Comparison of ENCODE assay signal across 10 cellular contexts in genomic region chr7:137987968-137988367, GRCh38. TPM values are rescaled to one million over a fixed set of nuclear protein-coding genes. Genes with fewer than 3 reads are reported as not detected.
A peak's percentile ranks its signal among the peaks of the same experiment; 100 is the strongest.
DNase-seq lines count a peak whose midpoint lies in the region; ATAC-seq, FAIRE-seq and TF ChIP-seq lines count a peak whose summit lies in the region.
"Had no signal": no experiment of that assay in that cellular context is flagged by ENCODE, and none has a peak within 500 bp of the region (broad histone marks: within the 10 kb centered on the region; RNA-seq: fewer than 3 reads in every experiment).

No MANE protein-coding gene starts in this region.

- RAD21 ChIA-PET in GM12878 (lab: Charles Lee; ENCODE audit: unreplicated experiment), result interaction anchor here (0.7 to 3.6 kb wide), 9 partner anchors 8 to 582 kb away, joined by 3 to 77 read pairs (median 6); partner anchors contain the start of gene CREB3L2

- peak in 1 of 2 experiments; percentile 51; a peak in 2 of 4 replicates for TF ChIP-seq EP300 in GM12878 (IDR thresholded peaks at IDR 0.05; ENCODE audit: borderline replicate concordance in 1 of 2, control insufficient read depth in 1 of 2, low read depth in 2 of 2, low read length in 2 of 2)
- TF ChIP-seq EP300 in tibial nerve (IDR thresholded peaks at IDR 0.05), result no peak

- peak overlapping the region; percentile 99 for H3K4me2 ChIP-seq in GM12878 (ENCODE audit: control insufficient read depth, insufficient read depth)

- no peaks in the 10 kb centered on the region for H3K27me3 Mint-ChIP-seq in activated CD8-positive, alpha-beta T cell treated with anti-CD3 and anti-CD28 coated beads for 36 hours
- H3K27me3 Mint-ChIP-seq in activated CD8-positive, alpha-beta T cell treated with anti-CD3 and anti-CD28 coated beads, Interleukin-2, amount 10 ng/mL, durations not matched to agents 7 days and 5 days (ENCODE audit: low read depth), result no peaks in the 10 kb centered on the region
- no peaks in the 10 kb centered on the region for H3K27me3 Mint-ChIP-seq in immature natural killer cell (ENCODE audit: low read depth in 3 of 3)
- no peaks in the 10 kb centered on the region for H3K27me3 Mint-ChIP-seq in activated T-cell treated with anti-CD3 and anti-CD28 coated beads, Interleukin-2, amount 50 U/mL, for 4 hours (ENCODE audit: low read depth)

- no peak for FAIRE-seq in GM12878 (lab: Jason Lieb, UNC)
- FAIRE-seq: keratinocyte had no signal

- DNase-seq in activated CD8-positive, alpha-beta T cell treated with anti-CD3 and anti-CD28 coated beads for 36 hours, result peak; percentile 17
- DNase-seq in activated CD8-positive, alpha-beta T cell treated with anti-CD3 and anti-CD28 coated beads, Interleukin-2, amount 10 ng/mL, durations not matched to agents 7 days and 5 days, result no peak
- DNase-seq in GM12878 (ENCODE audit: low read depth, low spot score) (peak; percentile 61), tibial nerve (ENCODE audit: low spot score in 2 of 2) (no peak), immature natural killer cell (no peak)
- no peak for DNase-seq in activated T-cell treated with anti-CD3 and anti-CD28 coated beads, Interleukin-2, amount 50 U/mL, for 4 hours

- TF ChIP-seq RAD21 in GM12878 (IDR thresholded peaks at IDR 0.05; ENCODE audit: insufficient read depth, low read depth, low read length), result no peak

- TF ChIP-seq POLR2A in GM12878 (IDR thresholded peaks at IDR 0.05; ENCODE audit: low read depth, low read length) (peak; percentile 47; the same call in 1 of the 2 replicates), tibial nerve (IDR thresholded peaks at IDR 0.05) (no peak)

- H3K9ac ChIP-seq in GM12878 (ENCODE audit: control insufficient read depth, insufficient read depth, low read length), result peak overlapping the region; percentile 53

- H3K27me3 ChIP-seq in GM12878 (replicated peaks in 1 of 2; ENCODE audit: control insufficient read depth in 2 of 2, insufficient read depth in 2 of 2, low read length in 1 of 2) (no peaks in the 10 kb centered on the region), tibial nerve (no peaks in the 10 kb centered on the region)

- peaks cover 96% of the 10 kb centered on the region for H3K79me2 ChIP-seq in GM12878 (ENCODE audit: control insufficient read depth, insufficient read depth, low read length)

- POLR2A ChIA-PET in activated CD8-positive, alpha-beta T cell treated with anti-CD3 and anti-CD28 coated beads for 36 hours (lab: Charles Lee), result no interaction called here
- POLR2A ChIA-PET in activated CD8-positive, alpha-beta T cell treated with anti-CD3 and anti-CD28 coated beads, Interleukin-2, amount 10 ng/mL, durations not matched to agents 7 days and 5 days (lab: Charles Lee), result interaction anchor here (0.8 kb wide), 1 partner anchor 10 kb away, joined by 3 read pairs; no protein-coding TSS in a partner anchor
- POLR2A ChIA-PET in GM12878 (lab: Charles Lee), result interaction anchor here (1.3 to 8.0 kb wide), 2 partner anchors 12 to 13 kb away, joined by 5 to 127 read pairs; partner anchors contain the start of gene CREB3L2

- peaks cover 18% of the 10 kb centered on the region for H3K9me3 ChIP-seq in GM12878 (replicated peaks; ENCODE audit: control insufficient read depth, insufficient read depth, low read length)
- no peaks in the 10 kb centered on the region for H3K9me3 ChIP-seq in tibial nerve

- H3K4me1 Mint-ChIP-seq in activated CD8-positive, alpha-beta T cell treated with anti-CD3 and anti-CD28 coated beads for 36 hours (ENCODE audit: low read depth), result peaks cover 12% of the 10 kb centered on the region
- H3K4me1 Mint-ChIP-seq in activated CD8-positive, alpha-beta T cell treated with anti-CD3 and anti-CD28 coated beads, Interleukin-2, amount 10 ng/mL, durations not matched to agents 7 days and 5 days (ENCODE audit: low read depth), result peaks cover 8% of the 10 kb centered on the region
- peaks cover 19 to 39% of the 10 kb centered on the region in 2 donors for H3K4me1 Mint-ChIP-seq in immature natural killer cell
- H3K4me1 Mint-ChIP-seq in activated T-cell treated with anti-CD3 and anti-CD28 coated beads, Interleukin-2, amount 50 U/mL, for 4 hours (ENCODE audit: low read depth), result peaks cover 28% of the 10 kb centered on the region

- SMC1A ChIA-PET in GM12878 (lab: Charles Lee; ENCODE audit: uncharacterized antibody, unreplicated experiment), result interaction anchor here (0.7 to 23.6 kb wide), 14 partner anchors 10 to 197 kb away, joined by 3 to 516 read pairs (median 5); partner anchors contain the start of gene CREB3L2

- H3K4me3 Mint-ChIP-seq in activated CD8-positive, alpha-beta T cell treated with anti-CD3 and anti-CD28 coated beads for 36 hours, result no peak overlapping the region
- no peak overlapping the region for H3K4me3 Mint-ChIP-seq in activated CD8-positive, alpha-beta T cell treated with anti-CD3 and anti-CD28 coated beads, Interleukin-2, amount 10 ng/mL, durations not matched to agents 7 days and 5 days
- H3K4me3 Mint-ChIP-seq in immature natural killer cell, result no peak overlapping the region
- no peak overlapping the region for H3K4me3 Mint-ChIP-seq in activated T-cell treated with anti-CD3 and anti-CD28 coated beads, Interleukin-2, amount 50 U/mL, for 4 hours

- H3K36me3 ChIP-seq in GM12878 (ENCODE audit: control insufficient read depth in 2 of 2, insufficient read depth in 2 of 2, low read length in 1 of 2) (peaks cover 8 to 18% of the 10 kb centered on the region in 2 experiments), tibial nerve (no peaks in the 10 kb centered on the region)

- ATAC-seq in activated CD8-positive, alpha-beta T cell treated with anti-CD3 and anti-CD28 coated beads for 36 hours, result peak; percentile 47
- ATAC-seq in activated CD8-positive, alpha-beta T cell treated with anti-CD3 and anti-CD28 coated beads, Interleukin-2, amount 10 ng/mL, durations not matched to agents 7 days and 5 days, result no peak
- peak; percentile 59 for ATAC-seq in HG03045 (IDR thresholded peaks at IDR 0.05; ENCODE audit: unreplicated experiment)
- peak; percentile 52 for ATAC-seq in GM12878
- no peak for ATAC-seq in GM18520 (IDR thresholded peaks at IDR 0.05; ENCODE audit: unreplicated experiment)
- ATAC-seq in activated T-cell treated with anti-CD3 and anti-CD28 coated beads, Interleukin-2, amount 50 U/mL, for 4 hours, result no peak

- H3K27ac Mint-ChIP-seq in activated CD8-positive, alpha-beta T cell treated with anti-CD3 and anti-CD28 coated beads for 36 hours, result no peak overlapping the region
- H3K27ac Mint-ChIP-seq in activated CD8-positive, alpha-beta T cell treated with anti-CD3 and anti-CD28 coated beads, Interleukin-2, amount 10 ng/mL, durations not matched to agents 7 days and 5 days, result no peak overlapping the region
- H3K27ac Mint-ChIP-seq in immature natural killer cell, result peak overlapping the region in 3 of 6 donors; percentile 13 to 86 (median 68)

- WGBS in GM12878 (ENCODE audit: insufficient coverage, insufficient replicate concordance, low lambda C conversion rate, missing lambda C conversion rate), result 2% methylated on average over 4 of the region's 4 CpGs
- WGBS in tibial nerve, 2 donors, result 50 to 53% methylated on average over 4 of the region's 4 CpGs

- intact Hi-C loops in activated CD8-positive, alpha-beta T cell treated with anti-CD3 and anti-CD28 coated beads for 36 hours (cut with micrococcal nuclease), result no loop called here
- intact Hi-C loops in GM12878 (cut with micrococcal nuclease; ENCODE audit: unreplicated experiment), result loop anchor here (2.0 to 5.0 kb wide), 2 partner anchors 13 to 51 kb away; no protein-coding TSS in a partner anchor

- TF ChIP-seq CTCF in activated CD8-positive, alpha-beta T cell treated with anti-CD3 and anti-CD28 coated beads for 36 hours (IDR thresholded peaks at IDR 0.05), result no peak
- TF ChIP-seq CTCF in GM12878 (IDR thresholded peaks at IDR 0.05 in 2 of 3, conservative IDR thresholded peaks at IDR 0.05 in 1 of 3; ENCODE audit: control insufficient read depth in 2 of 3, extremely low read depth in 1 of 3, insufficient read depth in 1 of 3, low read depth in 3 of 3, low read length in 3 of 3) (no peak), tibial nerve (IDR thresholded peaks at IDR 0.05) (no peak)

- H3K4me1 ChIP-seq in GM12878 (ENCODE audit: control insufficient read depth, insufficient read depth, low read length) (peaks cover 75% of the 10 kb centered on the region), tibial nerve (peaks cover 0 to 100% (median 87%) of the 10 kb centered on the region in 4 donors)

- no peaks in the 10 kb centered on the region for H4K20me1 ChIP-seq in GM12878 (ENCODE audit: control insufficient read depth, insufficient read depth)

- peak overlapping the region; percentile 4; the same call in 1 of the 2 replicates for H3K4me3 ChIP-seq in GM12878
- no peak overlapping the region for H3K4me3 ChIP-seq in tibial nerve

- in situ Hi-C loops in GM12878 (cut with MboI), result no loop called here

- H3K9me3 Mint-ChIP-seq in activated CD8-positive, alpha-beta T cell treated with anti-CD3 and anti-CD28 coated beads for 36 hours, result peaks cover 2% of the 10 kb centered on the region
- H3K9me3 Mint-ChIP-seq in activated CD8-positive, alpha-beta T cell treated with anti-CD3 and anti-CD28 coated beads, Interleukin-2, amount 10 ng/mL, durations not matched to agents 7 days and 5 days (ENCODE audit: insufficient read depth), result peaks cover 2% of the 10 kb centered on the region
- no peaks in the 10 kb centered on the region for H3K9me3 Mint-ChIP-seq in immature natural killer cell
- no peaks in the 10 kb centered on the region for H3K9me3 Mint-ChIP-seq in activated T-cell treated with anti-CD3 and anti-CD28 coated beads, Interleukin-2, amount 50 U/mL, for 4 hours

- H2AFZ ChIP-seq in GM12878 (ENCODE audit: control insufficient read depth, low read depth, low read length), result no peak overlapping the region; the same call in none of the 2 replicates

- H3K27ac ChIP-seq in GM12878 (ENCODE audit: control insufficient read depth, insufficient read depth) (peak overlapping the region; percentile 95), tibial nerve (peak overlapping the region in 3 of 4 donors; percentile 75 to 99 (median 92))
- H3K27ac ChIP-seq: HL-60 had no signal

- BruUV-seq in GM12878 (replicated peaks; lab: Mats Ljungman, UMichigan), result no TSS peak

- peaks cover 19% of the 10 kb centered on the region for H3K36me3 Mint-ChIP-seq in activated CD8-positive, alpha-beta T cell treated with anti-CD3 and anti-CD28 coated beads for 36 hours (ENCODE audit: low read depth)
- H3K36me3 Mint-ChIP-seq in activated CD8-positive, alpha-beta T cell treated with anti-CD3 and anti-CD28 coated beads, Interleukin-2, amount 10 ng/mL, durations not matched to agents 7 days and 5 days (ENCODE audit: low read depth), result peaks cover 11% of the 10 kb centered on the region
- H3K36me3 Mint-ChIP-seq in immature natural killer cell, result peaks cover 0 to 5% (median 4%) of the 10 kb centered on the region in 3 donors
- H3K36me3 Mint-ChIP-seq in activated T-cell treated with anti-CD3 and anti-CD28 coated beads, Interleukin-2, amount 50 U/mL, for 4 hours (ENCODE audit: insufficient read depth), result peaks cover 13% of the 10 kb centered on the region

- CTCF ChIA-PET in activated CD8-positive, alpha-beta T cell treated with anti-CD3 and anti-CD28 coated beads for 36 hours (lab: Charles Lee), result interaction anchor here (1.6 kb wide), 1 partner anchor 15 kb away, joined by 7 read pairs; the partner anchor contains the start of gene CREB3L2
- CTCF ChIA-PET in activated CD8-positive, alpha-beta T cell treated with anti-CD3 and anti-CD28 coated beads, Interleukin-2, amount 10 ng/mL, durations not matched to agents 7 days and 5 days (lab: Charles Lee), result interaction anchor here (1.4 to 2.9 kb wide), 2 partner anchors 14 to 84 kb away, joined by 10 to 17 read pairs; partner anchors contain the start of gene CREB3L2
- CTCF ChIA-PET in GM12878 (lab: Yijun Ruan, JAX), result interaction anchor here (0.8 to 16.2 kb wide), 4 partner anchors 14 to 331 kb away, joined by 3 to 271 read pairs (median 9); partner anchors contain the start of gene CREB3L2

RNA-seq across cellular contexts. Expression of gene CREB3L2, which starts 13.9 kb away (rescaled TPM):
- 10 to 100 TPM; 21.0 to 24.4 TPM for total RNA-seq in activated CD8-positive, alpha-beta T cell treated with anti-CD3 and anti-CD28 coated beads for 36 hours
- total RNA-seq in activated CD8-positive, alpha-beta T cell treated with anti-CD3 and anti-CD28 coated beads, Interleukin-2, amount 10 ng/mL, durations not matched to agents 7 days and 5 days, result 10 to 100 TPM; 24.7 to 25.9 TPM
- 131 and 139 TPM in 2 replicates for total RNA-seq in GM12878 (2013; cell fraction: nucleolus; rRNA removed)
- 13.3 and 16.7 TPM in 2 replicates for total RNA-seq in GM12878 (2014; rRNA removed)
- 17.9 and 18.0 TPM in 2 replicates for total RNA-seq in GM12878 (2014; rRNA removed; fragmentation: Illumina TruSeq; extraction: Trizol)
- 65.2 and 67.1 TPM in 2 replicates for total RNA-seq in GM12878 (2021)
- polyA plus RNA-seq in GM12878 (2011; ENCODE audit: low read depth), result 21.3 TPM
- 21.5 and 34.9 TPM in 2 replicates for polyA plus RNA-seq in GM12878 (2011; rRNA removed)
- polyA plus RNA-seq in GM12878 (2011; cell fraction: cytosol; rRNA removed), result 25.6 and 30.7 TPM in 2 replicates
- 27.1 and 30.9 TPM in 2 replicates for polyA plus RNA-seq in GM12878 (2011; cell fraction: nucleus; rRNA removed)
- polyA plus RNA-seq in GM12878 (2012), result 26.7 and 29.0 TPM in 2 replicates
- 34.5 and 38.4 TPM in 2 replicates for polyA plus RNA-seq in GM12878 (2014; fragmentation: Illumina TruSeq; extraction: Trizol)
- polyA plus RNA-seq in GM12878 (2014; fragmentation: Nextera tagmentation; extraction: Ambion mirVana), result 1 to 10 TPM; 6.4 to 8.1 TPM
- polyA plus RNA-seq in GM12878 (2014; rRNA removed), result 21.8 and 29.4 TPM in 2 replicates
- 10 to 100 TPM; 30.5 to 37.1 TPM for polyA plus RNA-seq in GM12878 (2016; fragmentation: Nextera tagmentation; extraction: Ambion mirVana)
- 43.1 and 49.2 TPM in 2 replicates for polyA minus RNA-seq in GM12878 (2011; rRNA and poly(A)+ RNA removed)
- polyA minus RNA-seq in GM12878 (2011; cell fraction: cytosol; rRNA and poly(A)+ RNA removed), result 20.9 and 21.9 TPM in 2 replicates
- polyA minus RNA-seq in GM12878 (2011; cell fraction: nucleus; rRNA and poly(A)+ RNA removed), result 34.6 and 56.4 TPM in 2 replicates
- 10 to 100 TPM; 43.5 to 73.0 (median 51.2) TPM for total RNA-seq in tibial nerve
- 10 to 100 TPM; 10.8 to 21.6 (median 12.6) TPM for polyA plus RNA-seq in immature natural killer cell
- total RNA-seq in activated T-cell treated with anti-CD3 and anti-CD28 coated beads, Interleukin-2, amount 50 U/mL, for 4 hours, result 10 to 100 TPM; 28.1 to 34.6 (median 29.8) TPM

Comparison
In these comparisons a context has a peak if more than half of its experiments do, and no peak if none do; other contexts are left out.
1. ATAC-seq: peak in activated CD8-positive, alpha-beta T cell treated with anti-CD3 and anti-CD28 coated beads for 36 hours (single experiment), HG03045 (single experiment) and GM12878 (single experiment); none in activated CD8-positive, alpha-beta T cell treated with anti-CD3 and anti-CD28 coated beads, Interleukin-2, amount 10 ng/mL, durations not matched to agents 7 days and 5 days (single experiment), GM18520 (single experiment) and activated T-cell treated with anti-CD3 and anti-CD28 coated beads, Interleukin-2, amount 50 U/mL, for 4 hours (0 of 2).
2. DNase-seq: peak in activated CD8-positive, alpha-beta T cell treated with anti-CD3 and anti-CD28 coated beads for 36 hours (single experiment) and GM12878 (single experiment); none in activated CD8-positive, alpha-beta T cell treated with anti-CD3 and anti-CD28 coated beads, Interleukin-2, amount 10 ng/mL, durations not matched to agents 7 days and 5 days (single experiment), tibial nerve (0 of 2), immature natural killer cell (0 of 3) and activated T-cell treated with anti-CD3 and anti-CD28 coated beads, Interleukin-2, amount 50 U/mL, for 4 hours (single experiment).